In the genomic region with DNA sequence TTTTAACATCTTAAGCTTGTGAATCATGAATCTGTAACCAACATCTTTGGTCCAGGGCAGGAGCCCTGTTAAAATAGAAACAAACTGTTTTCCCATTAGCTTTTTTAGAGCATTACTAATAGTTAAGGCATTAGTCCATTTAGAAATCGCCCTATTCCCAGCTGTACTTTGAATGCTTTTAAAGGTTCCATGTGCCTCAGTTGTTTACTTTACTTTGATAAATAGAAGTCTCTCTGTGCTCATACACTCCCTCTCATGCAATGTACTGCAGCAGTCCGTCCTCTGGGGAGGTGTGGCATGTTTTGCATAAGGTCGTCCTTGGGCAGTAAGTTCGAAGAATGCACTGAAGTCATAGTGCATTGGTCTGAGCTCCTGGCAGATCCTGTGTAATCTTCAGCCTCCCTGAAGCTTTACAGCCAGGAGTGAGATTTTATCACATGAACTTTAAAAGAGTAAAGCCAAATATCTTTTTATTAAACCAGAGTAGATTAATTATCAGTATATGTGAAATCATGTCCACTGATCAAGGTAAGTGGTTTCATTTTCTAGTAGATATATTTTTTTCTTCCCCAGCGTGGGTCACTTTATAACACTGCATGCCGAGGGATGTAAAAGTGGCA, we compare ENCODE assay signal across 8 cellular contexts.
DNase-seq lines count a peak whose midpoint lies in the region; ATAC-seq and TF ChIP-seq lines count a peak whose summit lies in the region.

No MANE protein-coding gene starts in this region.

- peak overlapping the region; percentile 52 for H3K4me3 Mint-ChIP-seq in glutamatergic neuron (ENCODE audit: unreplicated experiment)
- H3K4me3 Mint-ChIP-seq in activated naive CD4-positive, alpha-beta T cell treated with anti-CD3 and anti-CD28 coated beads, Interleukin-2, amount 10 ng/mL, durations not matched to agents 7 days and 5 days: no peak overlapping the region

- no peak for TF ChIP-seq CTCF in glutamatergic neuron (IDR thresholded peaks at IDR 0.05; ENCODE audit: partially characterized antibody, unreplicated experiment)
- TF ChIP-seq CTCF in prostate gland (IDR thresholded peaks at IDR 0.05): no peak

- DNase-seq in 8988T: peak; percentile 34
- DNase-seq in SW 1271 (lab: John Stamatoyannopoulos, UW): peak; percentile 41 to 70
- peak; percentile 42 for DNase-seq in glutamatergic neuron
- DNase-seq in prostate gland (ENCODE audit: low spot score): peak; percentile 66
- no peak for DNase-seq in activated naive CD4-positive, alpha-beta T cell treated with anti-CD3 and anti-CD28 coated beads, Interleukin-2, amount 10 ng/mL, durations not matched to agents 7 days and 5 days
- no peak for DNase-seq in cortex of kidney (lab: John Stamatoyannopoulos, UW)

- peak overlapping the region; percentile 15 to 34 for H3K4me3 ChIP-seq in prostate gland

- no peak for TF ChIP-seq POLR2A in prostate gland (IDR thresholded peaks at IDR 0.05)

- peak; percentile 79 for ATAC-seq in GM18498 (IDR thresholded peaks at IDR 0.05; ENCODE audit: unreplicated experiment)
- ATAC-seq in HG03354 (IDR thresholded peaks at IDR 0.05; ENCODE audit: poor library complexity, severe bottlenecking, unreplicated experiment): peak; percentile 82

- peaks cover 2% of the 10 kb centered on the region for H3K27me3 Mint-ChIP-seq in glutamatergic neuron (ENCODE audit: unreplicated experiment)
- H3K27me3 Mint-ChIP-seq in activated naive CD4-positive, alpha-beta T cell treated with anti-CD3 and anti-CD28 coated beads, Interleukin-2, amount 10 ng/mL, durations not matched to agents 7 days and 5 days: peaks cover 32% of the 10 kb centered on the region

- H3K36me3 Mint-ChIP-seq in glutamatergic neuron (ENCODE audit: unreplicated experiment): no peaks in the 10 kb centered on the region
- no peaks in the 10 kb centered on the region for H3K36me3 Mint-ChIP-seq in activated naive CD4-positive, alpha-beta T cell treated with anti-CD3 and anti-CD28 coated beads, Interleukin-2, amount 10 ng/mL, durations not matched to agents 7 days and 5 days

- intact Hi-C loops in prostate gland (cut with DNase I): no loop called here

- peak overlapping the region; percentile 43 for H3K27ac Mint-ChIP-seq in glutamatergic neuron (ENCODE audit: unreplicated experiment)
- H3K27ac Mint-ChIP-seq in activated naive CD4-positive, alpha-beta T cell treated with anti-CD3 and anti-CD28 coated beads, Interleukin-2, amount 10 ng/mL, durations not matched to agents 7 days and 5 days: no peak overlapping the region

- H3K27me3 ChIP-seq in prostate gland (replicated peaks; ENCODE audit: insufficient read depth): no peaks in the 10 kb centered on the region

- peaks cover 45% of the 10 kb centered on the region for H3K4me1 Mint-ChIP-seq in glutamatergic neuron (ENCODE audit: low read depth, unreplicated experiment)
- H3K4me1 Mint-ChIP-seq in activated naive CD4-positive, alpha-beta T cell treated with anti-CD3 and anti-CD28 coated beads, Interleukin-2, amount 10 ng/mL, durations not matched to agents 7 days and 5 days: no peaks in the 10 kb centered on the region

- H3K4me1 ChIP-seq in prostate gland (replicated peaks): peaks cover 4% of the 10 kb centered on the region

- no peaks in the 10 kb centered on the region for H3K9me3 ChIP-seq in prostate gland

- CTCF ChIA-PET in activated naive CD4-positive, alpha-beta T cell treated with anti-CD3 and anti-CD28 coated beads, Interleukin-2, amount 10 ng/mL, durations not matched to agents 7 days and 5 days (lab: Charles Lee): interaction anchor here (1.1 kb wide), 1 partner anchor 18 kb away, joined by 3 read pairs; no protein-coding TSS in a partner anchor

- H3K36me3 ChIP-seq in prostate gland: no peaks in the 10 kb centered on the region

- no peaks in the 10 kb centered on the region for H3K9me3 Mint-ChIP-seq in glutamatergic neuron (ENCODE audit: unreplicated experiment)
- H3K9me3 Mint-ChIP-seq in activated naive CD4-positive, alpha-beta T cell treated with anti-CD3 and anti-CD28 coated beads, Interleukin-2, amount 10 ng/mL, durations not matched to agents 7 days and 5 days: no peaks in the 10 kb centered on the region

- peak overlapping the region; percentile 53 to 64 for H3K27ac ChIP-seq in prostate gland

- 2% methylated on average over 6 of the region's 6 CpGs for WGBS in prostate gland

Comparison
In these comparisons a context has a peak if more than half of its experiments do, and no peak if none do; other contexts are left out.
1. DNase-seq: peak in 8988T (single experiment), SW 1271 (2 of 2), glutamatergic neuron (single experiment) and prostate gland (single experiment); none in activated naive CD4-positive, alpha-beta T cell treated with anti-CD3 and anti-CD28 coated beads, Interleukin-2, amount 10 ng/mL, durations not matched to agents 7 days and 5 days (single experiment) and cortex of kidney (single experiment).